9 cellular contexts compared by ENCODE assay signal in the genomic region with DNA sequence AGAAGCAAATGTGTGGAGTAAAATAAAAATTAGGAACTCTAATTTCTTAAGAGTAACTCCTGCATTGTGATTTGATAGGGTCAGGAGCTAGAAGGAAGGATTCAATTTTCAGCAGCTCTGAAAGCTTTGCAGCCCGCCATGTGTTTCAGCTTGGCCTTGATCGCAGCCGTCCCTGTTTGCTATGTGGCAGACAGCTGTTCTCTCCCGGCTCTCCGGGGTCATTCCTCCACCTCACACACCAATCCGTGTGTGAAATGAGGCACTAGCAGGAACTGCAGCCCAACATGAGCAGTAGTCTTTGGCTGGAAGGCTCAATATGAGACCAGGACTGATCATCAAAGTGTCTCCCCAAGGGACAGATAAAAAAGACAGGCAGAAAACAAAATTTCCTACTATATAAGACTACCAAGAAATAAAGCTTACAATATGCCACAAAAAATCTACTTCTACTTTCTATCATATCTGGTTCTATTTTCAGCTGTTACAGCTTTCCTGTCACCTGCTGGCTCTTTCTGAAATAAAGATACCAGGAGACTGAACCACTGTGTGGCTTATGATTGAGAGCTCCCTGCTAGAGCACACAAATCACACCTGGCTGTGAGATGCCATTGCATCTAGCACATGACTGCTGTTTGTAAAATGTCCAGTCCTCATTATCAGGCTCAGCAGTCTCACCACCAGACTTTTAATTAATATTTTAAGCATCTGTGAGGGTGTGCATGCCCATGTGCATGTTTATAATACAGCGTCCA. TPM values are rescaled to one million over a fixed set of nuclear protein-coding genes. Genes with fewer than 3 reads are reported as not detected.
DNase-seq lines count a peak whose midpoint lies in the region; ATAC-seq and TF ChIP-seq lines count a peak whose summit lies in the region.
"Had no signal": no experiment of that assay in that cellular context is flagged by ENCODE, and none has a peak within 500 bp of the region (broad histone marks: within the 10 kb centered on the region; RNA-seq: fewer than 3 reads in every experiment).

No MANE protein-coding gene starts in this region.

- H3K4me1 ChIP-seq in SJCRH30: peaks cover 23% of the 10 kb centered on the region
- H3K4me1 ChIP-seq in thyroid gland: peaks cover 32 to 40% of the 10 kb centered on the region in 2 donors
- no peaks in the 10 kb centered on the region for H3K4me1 ChIP-seq in CD4-positive, alpha-beta memory T cell (ENCODE audit: insufficient read depth, low read length)

- TF ChIP-seq CTCF in progenitor cell of endocrine pancreas (IDR thresholded peaks at IDR 0.05; ENCODE audit: unreplicated experiment) (no peak), thyroid gland (IDR thresholded peaks at IDR 0.05) (no peak)

- H3K27me3 ChIP-seq in SJCRH30 (no peaks in the 10 kb centered on the region), thyroid gland (no peaks in the 10 kb centered on the region)
- H3K27me3 ChIP-seq in CD4-positive, alpha-beta memory T cell (ENCODE audit: insufficient read depth, low read length): no peaks in the 10 kb centered on the region
- H3K27me3 ChIP-seq: dorsolateral prefrontal cortex had no signal

- CTCF ChIA-PET in activated naive CD4-positive, alpha-beta T cell treated with anti-CD3 and anti-CD28 coated beads, Interleukin-2, amount 10 ng/mL, durations not matched to agents 7 days and 5 days (lab: Charles Lee): interaction anchor here (0.6 kb wide), 1 partner anchor 17 kb away, joined by 3 read pairs; no protein-coding TSS in a partner anchor
- CTCF ChIA-PET in CD4-positive, alpha-beta memory T cell (lab: Charles Lee; ENCODE audit: partially characterized antibody): no interaction called here

- peak overlapping the region; percentile 76 for H3K27ac Mint-ChIP-seq in progenitor cell of endocrine pancreas
- no peak overlapping the region for H3K27ac Mint-ChIP-seq in activated naive CD4-positive, alpha-beta T cell treated with anti-CD3 and anti-CD28 coated beads, Interleukin-2, amount 10 ng/mL, durations not matched to agents 7 days and 5 days
- H3K27ac Mint-ChIP-seq in CD4-positive, alpha-beta memory T cell: no peak overlapping the region

- peak; percentile 78 for ATAC-seq in GM19438 (IDR thresholded peaks at IDR 0.05; ENCODE audit: low read depth, unreplicated experiment)
- ATAC-seq in HG02763 (IDR thresholded peaks at IDR 0.05; ENCODE audit: unreplicated experiment): peak; percentile 60

- no peaks in the 10 kb centered on the region for H3K9me3 Mint-ChIP-seq in progenitor cell of endocrine pancreas (ENCODE audit: low read depth)
- no peaks in the 10 kb centered on the region for H3K9me3 Mint-ChIP-seq in activated naive CD4-positive, alpha-beta T cell treated with anti-CD3 and anti-CD28 coated beads, Interleukin-2, amount 10 ng/mL, durations not matched to agents 7 days and 5 days
- H3K9me3 Mint-ChIP-seq in CD4-positive, alpha-beta memory T cell: no peaks in the 10 kb centered on the region

- H3K9me3 ChIP-seq in SJCRH30 (replicated peaks) (no peaks in the 10 kb centered on the region), thyroid gland (no peaks in the 10 kb centered on the region)
- no peaks in the 10 kb centered on the region for H3K9me3 ChIP-seq in CD4-positive, alpha-beta memory T cell (ENCODE audit: control insufficient read depth in 1 of 2, low read length in 2 of 2)

- no peaks in the 10 kb centered on the region for H3K36me3 ChIP-seq in SJCRH30
- H3K36me3 ChIP-seq in thyroid gland: no peaks in the 10 kb centered on the region
- no peaks in the 10 kb centered on the region for H3K36me3 ChIP-seq in CD4-positive, alpha-beta memory T cell (ENCODE audit: insufficient read depth, low read length)

- POLR2A ChIA-PET in CD4-positive, alpha-beta memory T cell (lab: Charles Lee; ENCODE audit: partially characterized antibody): no interaction called here

- peaks cover 2% of the 10 kb centered on the region for H3K4me1 Mint-ChIP-seq in progenitor cell of endocrine pancreas (ENCODE audit: low read depth)
- no peaks in the 10 kb centered on the region for H3K4me1 Mint-ChIP-seq in activated naive CD4-positive, alpha-beta T cell treated with anti-CD3 and anti-CD28 coated beads, Interleukin-2, amount 10 ng/mL, durations not matched to agents 7 days and 5 days
- H3K4me1 Mint-ChIP-seq in CD4-positive, alpha-beta memory T cell: peaks cover 0 to 1% (median 0%) of the 10 kb centered on the region in 4 donors

- no peaks in the 10 kb centered on the region for H3K36me3 Mint-ChIP-seq in progenitor cell of endocrine pancreas (ENCODE audit: insufficient read depth)
- H3K36me3 Mint-ChIP-seq in activated naive CD4-positive, alpha-beta T cell treated with anti-CD3 and anti-CD28 coated beads, Interleukin-2, amount 10 ng/mL, durations not matched to agents 7 days and 5 days: no peaks in the 10 kb centered on the region
- no peaks in the 10 kb centered on the region for H3K36me3 Mint-ChIP-seq in CD4-positive, alpha-beta memory T cell

- intact Hi-C loops in thyroid gland (cut with DNase I): loop anchor here (10.0 kb wide), 1 partner anchor 85 kb away; a partner anchor contains a TSS
- intact Hi-C loops in CD4-positive, alpha-beta memory T cell (cut with micrococcal nuclease): no loop called here

- no peaks in the 10 kb centered on the region for H3K27me3 Mint-ChIP-seq in progenitor cell of endocrine pancreas
- H3K27me3 Mint-ChIP-seq in activated naive CD4-positive, alpha-beta T cell treated with anti-CD3 and anti-CD28 coated beads, Interleukin-2, amount 10 ng/mL, durations not matched to agents 7 days and 5 days: peaks cover 31% of the 10 kb centered on the region
- peaks cover 3 to 14% of the 10 kb centered on the region in 2 donors for H3K27me3 Mint-ChIP-seq in CD4-positive, alpha-beta memory T cell

- H3K27ac ChIP-seq in SJCRH30 (peak overlapping the region; percentile 76), thyroid gland (peak overlapping the region in 1 of 3 donors; percentile 59)
- no peak overlapping the region for H3K27ac ChIP-seq in CD4-positive, alpha-beta memory T cell (ENCODE audit: low read depth, low read length)
- H3K27ac ChIP-seq: dorsolateral prefrontal cortex had no signal

- no peak for TF ChIP-seq POLR2A in thyroid gland (IDR thresholded peaks at IDR 0.05)

- 59% methylated on average over 7 of the region's 7 CpGs for WGBS in thyroid gland, 2 donors

- peak overlapping the region; percentile 20 for H3K4me3 ChIP-seq in SJCRH30
- no peak overlapping the region for H3K4me3 ChIP-seq in thyroid gland (replicated peaks in 1 of 3)
- no peak overlapping the region for H3K4me3 ChIP-seq in CD4-positive, alpha-beta memory T cell (ENCODE audit: low read length in 2 of 2)
- H3K4me3 ChIP-seq: dorsolateral prefrontal cortex had no signal

- DNase-seq in SJCRH30: peak; percentile 88 to 93
- DNase-seq in progenitor cell of endocrine pancreas (ENCODE audit: low spot score, unreplicated experiment): no peak
- DNase-seq in thyroid gland: no peak
- no peak for DNase-seq in activated naive CD4-positive, alpha-beta T cell treated with anti-CD3 and anti-CD28 coated beads, Interleukin-2, amount 10 ng/mL, durations not matched to agents 7 days and 5 days
- DNase-seq in CD4-positive, alpha-beta memory T cell: no peak
- DNase-seq: dorsolateral prefrontal cortex; stimulated activated CD4-positive, alpha-beta T cell treated with anti-CD3 and anti-CD28 coated beads, Interleukin-4, amount 100 ng/mL, for 24 hours had no signal

- H3K4me3 Mint-ChIP-seq in progenitor cell of endocrine pancreas (ENCODE audit: low read depth): no peak overlapping the region
- no peak overlapping the region for H3K4me3 Mint-ChIP-seq in activated naive CD4-positive, alpha-beta T cell treated with anti-CD3 and anti-CD28 coated beads, Interleukin-2, amount 10 ng/mL, durations not matched to agents 7 days and 5 days
- H3K4me3 Mint-ChIP-seq in CD4-positive, alpha-beta memory T cell: no peak overlapping the region

RNA-seq across cellular contexts. Expression of a gene that starts 44.1 kb away (rescaled TPM):
- total RNA-seq in SJCRH30 (2014; rRNA removed; shearing (Covaris generic)): 31.0 and 32.3 TPM in 2 replicates
- 39.7 and 40.3 TPM in 2 replicates for total RNA-seq in progenitor cell of endocrine pancreas
- total RNA-seq in thyroid gland: 10 to 100 TPM; 39.5 to 49.1 (median 42.6) TPM
- 10 to 100 TPM; 37.0 to 37.7 TPM for total RNA-seq in CD4-positive, alpha-beta memory T cell
- polyA plus RNA-seq in CD4-positive, alpha-beta memory T cell: 10 to 100 TPM; 12.1 to 27.8 TPM

Comparison
In these comparisons a context has a peak if more than half of its experiments do, and no peak if none do; other contexts are left out.
1. DNase-seq: peak in SJCRH30 (2 of 2); none in progenitor cell of endocrine pancreas (single experiment), thyroid gland (0 of 2), activated naive CD4-positive, alpha-beta T cell treated with anti-CD3 and anti-CD28 coated beads, Interleukin-2, amount 10 ng/mL, durations not matched to agents 7 days and 5 days (single experiment) and CD4-positive, alpha-beta memory T cell (0 of 5).